19 cellular contexts compared by ENCODE assay signal in the genomic region with DNA sequence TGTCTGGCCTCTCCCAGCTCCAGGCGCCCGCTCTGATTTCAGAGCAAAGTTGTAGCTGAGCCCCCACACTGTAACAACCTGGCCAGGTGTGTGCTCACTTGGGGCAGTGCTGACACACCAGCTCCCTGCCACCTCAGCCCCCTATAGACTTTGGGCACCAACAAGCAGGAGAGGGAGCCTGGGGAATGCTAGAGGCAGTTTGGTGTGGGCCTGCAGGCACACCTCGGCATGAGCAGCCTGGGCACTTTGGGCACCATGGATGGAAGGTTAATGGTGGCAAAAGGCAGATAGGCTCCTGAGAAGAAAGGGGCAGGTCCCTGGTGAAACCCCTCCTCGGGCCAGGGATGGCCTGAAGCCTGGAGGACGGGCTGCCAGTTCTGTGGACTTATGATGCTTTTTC.
DNase-seq lines count a peak whose midpoint lies in the region; ATAC-seq, FAIRE-seq and TF ChIP-seq lines count a peak whose summit lies in the region.
"Had no signal": no experiment of that assay in that cellular context is flagged by ENCODE, and none has a peak within 500 bp of the region (broad histone marks: within the 10 kb centered on the region; RNA-seq: fewer than 3 reads in every experiment).

No MANE protein-coding gene starts in this region.

- H3K4me3 ChIP-seq in kidney (ENCODE audit: low read length in 2 of 2) (no peak overlapping the region), spleen (no peak overlapping the region), upper lobe of left lung (no peak overlapping the region)

- 84 to 90% (median 89%) methylated on average over 1 to 5 of the region's 5 CpGs for WGBS in spleen, 5 donors
- 71 to 80% methylated on average over 3 to 5 of the region's 5 CpGs for WGBS in upper lobe of left lung, 2 donors

- H3K27ac ChIP-seq in kidney (ENCODE audit: low read depth in 2 of 2, low read length in 2 of 2) = no peak overlapping the region
- no peak overlapping the region for H3K27ac ChIP-seq in spleen
- no peak overlapping the region for H3K27ac ChIP-seq in upper lobe of left lung

- ATAC-seq in upper lobe of left lung (ENCODE audit: low FRiP score in 2 of 2) (peak; percentile 28 to 57), GM21367 (IDR thresholded peaks at IDR 0.05; ENCODE audit: unreplicated experiment) (no peak)
- ATAC-seq: HCT116 had no signal

- H3K4me1 ChIP-seq in kidney (ENCODE audit: control insufficient read depth in 1 of 2, insufficient read depth in 1 of 2, low read depth in 1 of 2, low read length in 2 of 2) = no peaks in the 10 kb centered on the region
- no peaks in the 10 kb centered on the region for H3K4me1 ChIP-seq in spleen
- no peaks in the 10 kb centered on the region for H3K4me1 ChIP-seq in upper lobe of left lung

- H3K36me3 ChIP-seq in kidney (ENCODE audit: control insufficient read depth in 1 of 2, insufficient read depth in 2 of 2, low read length in 2 of 2) (no peaks in the 10 kb centered on the region), spleen (no peaks in the 10 kb centered on the region), upper lobe of left lung (no peaks in the 10 kb centered on the region)

- H3K9me3 ChIP-seq in kidney (ENCODE audit: control insufficient read depth in 1 of 2, low read length in 2 of 2) (no peaks in the 10 kb centered on the region), spleen (peaks cover 0 to 20% (median 11%) of the 10 kb centered on the region in 8 donors), upper lobe of left lung (no peaks in the 10 kb centered on the region)

- intact Hi-C loops in kidney (cut with DNase I) = no loop called here
- intact Hi-C loops in spleen (cut with DNase I; ENCODE audit: low total_unique reads) = no loop called here

- H3K9ac ChIP-seq in kidney (ENCODE audit: low read length in 2 of 2) = no peak overlapping the region

- no peak for TF ChIP-seq EP300 in upper lobe of left lung (IDR thresholded peaks at IDR 0.05)

- no peak for TF ChIP-seq CTCF in kidney (IDR thresholded peaks at IDR 0.05; ENCODE audit: borderline replicate concordance, extremely low read depth, insufficient read depth)
- TF ChIP-seq CTCF in spleen (IDR thresholded peaks at IDR 0.05 in 8 of 11, conservative IDR thresholded peaks at IDR 0.05 in 3 of 11) = no peak
- no peak for TF ChIP-seq CTCF in upper lobe of left lung (IDR thresholded peaks at IDR 0.05)
- TF ChIP-seq CTCF in GM10248 (IDR thresholded peaks at IDR 0.05; ENCODE audit: control extremely low read depth, extremely low read depth, low read depth, missing control alignments) = no peak

- FAIRE-seq in kidney (lab: Jason Lieb, UNC) = no peak
- FAIRE-seq: GM12892, GM19239 had no signal

- POLR2A ChIA-PET in GM10248 (lab: Yijun Ruan, JAX) = no interaction called here

- TF ChIP-seq POLR2A in spleen (IDR thresholded peaks at IDR 0.05) = no peak
- TF ChIP-seq POLR2A in upper lobe of left lung (IDR thresholded peaks at IDR 0.05) = no peak

- CTCF ChIA-PET in GM10248 (lab: Yijun Ruan, JAX) = no interaction called here

- H3K27me3 ChIP-seq in spleen (replicated peaks in 1 of 7) (no peaks in the 10 kb centered on the region), upper lobe of left lung (no peaks in the 10 kb centered on the region)

- DNase-seq in kidney (peak; percentile 52), spleen (peak; percentile 53), upper lobe of left lung (no peak), NCI-H446 treated with DMSO at 0.1 percent for 48 hours (lab: John Stamatoyannopoulos, UW) (no peak), GM10248 (ENCODE audit: extremely low spot score) (no peak), retina (no peak)
- DNase-seq: C1 segment of cervical spinal cord; Calu3; CD4-positive, alpha-beta memory T cell; COR-L47; DMS79 treated with DMSO at 0.1 percent for 48 hours; GF-D8; GOT3; H9; HFFc6 had no signal

Comparison
In these comparisons a context has a peak if more than half of its experiments do, and no peak if none do; other contexts are left out.
1. DNase-seq: peak in kidney (single experiment) and spleen (single experiment); none in upper lobe of left lung (0 of 2), NCI-H446 treated with DMSO at 0.1 percent for 48 hours (single experiment), GM10248 (single experiment) and retina (single experiment).